Comparison of ENCODE assay signal across 13 cellular contexts in the genomic region with DNA sequence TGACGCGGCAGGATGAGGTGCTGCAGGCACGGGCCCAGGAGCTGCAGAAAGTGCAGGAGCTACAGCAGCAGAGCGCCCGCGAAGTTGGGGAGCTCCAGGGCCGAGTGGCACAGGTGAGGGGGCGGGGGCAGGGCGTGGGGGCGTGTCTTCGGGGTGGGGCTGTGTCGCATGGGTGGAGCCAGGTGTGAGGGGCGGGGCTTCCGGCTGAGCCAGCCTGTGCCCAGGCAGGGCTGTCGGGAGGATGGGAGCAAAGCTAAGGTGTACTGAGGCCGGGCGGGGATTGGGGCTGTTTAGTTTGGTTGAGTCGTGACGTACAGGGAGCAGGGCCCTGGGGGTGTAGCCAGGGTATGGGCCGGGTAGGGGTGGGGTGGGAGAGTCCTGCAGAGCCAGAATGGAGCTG.
A peak's percentile ranks its signal among the peaks of the same experiment; 100 is the strongest.
DNase-seq lines count a peak whose midpoint lies in the region; ATAC-seq and TF ChIP-seq lines count a peak whose summit lies in the region.
"Had no signal": no experiment of that assay in that cellular context is flagged by ENCODE, and none has a peak within 500 bp of the region (broad histone marks: within the 10 kb centered on the region; RNA-seq: fewer than 3 reads in every experiment).

No MANE protein-coding gene starts in this region.

- peaks cover 15% of the 10 kb centered on the region for H3K27me3 Mint-ChIP-seq in activated naive CD4-positive, alpha-beta T cell treated with anti-CD3 and anti-CD28 coated beads for 36 hours (ENCODE audit: low read depth)

- H3K4me3 Mint-ChIP-seq in activated naive CD4-positive, alpha-beta T cell treated with anti-CD3 and anti-CD28 coated beads for 36 hours: no peak overlapping the region

- ATAC-seq in lung (ENCODE audit: insufficient read depth, low FRiP score) (peak; percentile 34), upper lobe of right lung (peak; percentile 65), GM18502 (IDR thresholded peaks at IDR 0.05; ENCODE audit: poor library complexity, unreplicated experiment) (no peak)

- no peak overlapping the region for H3K27ac Mint-ChIP-seq in activated naive CD4-positive, alpha-beta T cell treated with anti-CD3 and anti-CD28 coated beads for 36 hours
- H3K27ac Mint-ChIP-seq: activated T-helper 2 cell treated with anti-CD3 and anti-CD28 coated beads, Interferon-gamma antibody, Interleukin-2, Interleukin-4, amounts not matched to agents 10 μg/mL and 5 μg/mL and 100 μg/mL, durations not matched to agents 14 hours and 24 hours and 36 hours had no signal

- H3K4me3 ChIP-seq in lung: no peak overlapping the region
- H3K4me3 ChIP-seq in upper lobe of right lung: no peak overlapping the region
- H3K4me3 ChIP-seq: dorsolateral prefrontal cortex, SJCRH30 had no signal

- TF ChIP-seq CTCF in lung (IDR thresholded peaks at IDR 0.05; ENCODE audit: control extremely low read depth, extremely low read depth) (no peak), upper lobe of right lung (IDR thresholded peaks at IDR 0.05) (no peak)

- DNase-seq in activated naive CD4-positive, alpha-beta T cell treated with anti-CD3 and anti-CD28 coated beads for 36 hours: peak; percentile 52
- no peak for DNase-seq in activated naive CD4-positive, alpha-beta T cell (lab: John Stamatoyannopoulos, UW)
- peak; percentile 17 for DNase-seq in activated T-cell treated with anti-CD3 and anti-CD28 coated beads for 4 hours
- DNase-seq in lung (ENCODE audit: low spot score): no peak
- DNase-seq in upper lobe of right lung: no peak
- DNase-seq in putamen (ENCODE audit: low spot score): no peak
- DNase-seq in AG08395 (ENCODE audit: low spot score): no peak
- DNase-seq: BE2C, dorsolateral prefrontal cortex, NCI-H2107 had no signal

- no peaks in the 10 kb centered on the region for H3K4me1 Mint-ChIP-seq in activated naive CD4-positive, alpha-beta T cell treated with anti-CD3 and anti-CD28 coated beads for 36 hours (ENCODE audit: low read depth)

- CTCF ChIA-PET in activated naive CD4-positive, alpha-beta T cell treated with anti-CD3 and anti-CD28 coated beads for 36 hours (lab: Charles Lee): interaction anchor here (0.7 to 1.5 kb wide), 2 partner anchors 9 to 1552 kb away, joined by 3 to 4 read pairs; no protein-coding TSS in a partner anchor

- H3K9me3 Mint-ChIP-seq in activated naive CD4-positive, alpha-beta T cell treated with anti-CD3 and anti-CD28 coated beads for 36 hours: no peaks in the 10 kb centered on the region
- H3K9me3 Mint-ChIP-seq: activated T-helper 2 cell treated with anti-CD3 and anti-CD28 coated beads, Interferon-gamma antibody, Interleukin-2, Interleukin-4, amounts not matched to agents 10 μg/mL and 5 μg/mL and 100 μg/mL, durations not matched to agents 14 hours and 24 hours and 36 hours had no signal

- intact Hi-C loops in activated naive CD4-positive, alpha-beta T cell treated with anti-CD3 and anti-CD28 coated beads for 36 hours (cut with micrococcal nuclease): no loop called here
- intact Hi-C loops in upper lobe of right lung (cut with DNase I): no loop called here

- WGBS in lung, 2 donors: 21 to 45% methylated on average over 20 of the region's 20 CpGs

- no peaks in the 10 kb centered on the region for H3K27me3 ChIP-seq in lung (ENCODE audit: control insufficient read depth, insufficient read depth)
- H3K27me3 ChIP-seq in upper lobe of right lung: no peaks in the 10 kb centered on the region
- H3K27me3 ChIP-seq: BE2C, dorsolateral prefrontal cortex, SJCRH30 had no signal

- peaks cover 0 to 5% of the 10 kb centered on the region in 2 donors for H3K9me3 ChIP-seq in lung (ENCODE audit: control insufficient read depth in 2 of 2, insufficient read depth in 1 of 2, low read length in 1 of 2)
- no peaks in the 10 kb centered on the region for H3K9me3 ChIP-seq in upper lobe of right lung
- H3K9me3 ChIP-seq: BE2C, SJCRH30 had no signal

- H3K36me3 ChIP-seq in lung (ENCODE audit: control insufficient read depth in 2 of 2, insufficient read depth in 2 of 2, low read length in 2 of 2): peaks cover 7 to 10% of the 10 kb centered on the region in 2 donors
- H3K36me3 ChIP-seq in upper lobe of right lung: peaks cover 12% of the 10 kb centered on the region
- H3K36me3 ChIP-seq: BE2C had no signal

- no peak overlapping the region for H3K27ac ChIP-seq in lung (ENCODE audit: low read depth in 1 of 2, low read length in 1 of 2)
- H3K27ac ChIP-seq in upper lobe of right lung: no peak overlapping the region
- H3K27ac ChIP-seq: dorsolateral prefrontal cortex, SJCRH30 had no signal

- H3K4me1 ChIP-seq in lung (ENCODE audit: control insufficient read depth in 2 of 2, insufficient read depth in 2 of 2, low read length in 2 of 2) (no peaks in the 10 kb centered on the region), upper lobe of right lung (no peaks in the 10 kb centered on the region)
- H3K4me1 ChIP-seq: BE2C, SJCRH30 had no signal

- H3K36me3 Mint-ChIP-seq in activated naive CD4-positive, alpha-beta T cell treated with anti-CD3 and anti-CD28 coated beads for 36 hours (ENCODE audit: low read depth): no peaks in the 10 kb centered on the region

Comparison
In these comparisons a context has a peak if more than half of its experiments do, and no peak if none do; other contexts are left out.
1. DNase-seq: peak in activated naive CD4-positive, alpha-beta T cell treated with anti-CD3 and anti-CD28 coated beads for 36 hours (single experiment) and activated T-cell treated with anti-CD3 and anti-CD28 coated beads for 4 hours (single experiment); none in activated naive CD4-positive, alpha-beta T cell (0 of 4), lung (single experiment), upper lobe of right lung (single experiment), putamen (single experiment) and AG08395 (single experiment).